Comparison of ENCODE assay signal across 1 cellular context in genomic region chr5:65986050-65986451, GRCh38.
TF ChIP-seq lines count a peak whose summit lies in the region.

No MANE protein-coding gene starts in this region.

TF ChIP-seq in IMR-90, 13 proteins besides CTCF, POLR2A, EP300 and RAD21 (continued from another document):
- no peak for TF ChIP-seq ELK1 (IDR thresholded peaks at IDR 0.05; ENCODE audit: borderline replicate concordance, low read depth, low read length)
- no peak for TF ChIP-seq FOS (IDR thresholded peaks at IDR 0.05; ENCODE audit: low read depth, low read length)
- TF ChIP-seq BHLHE40 (IDR thresholded peaks at IDR 0.05; ENCODE audit: low read depth, low read length): no peak
- no peak for TF ChIP-seq CEBPB (IDR thresholded peaks at IDR 0.05; ENCODE audit: low read depth, low read length)
- TF ChIP-seq RFX5 (IDR thresholded peaks at IDR 0.05; ENCODE audit: low read depth, low read length): no peak
- TF ChIP-seq RCOR1 (IDR thresholded peaks at IDR 0.05; ENCODE audit: insufficient replicate concordance, low read length): no peak
- no peak for TF ChIP-seq SMC3 (IDR thresholded peaks at IDR 0.05; ENCODE audit: low read depth, low read length)
- no peak for TF ChIP-seq NFE2L2 (IDR thresholded peaks at IDR 0.05; ENCODE audit: low read depth, low read length)
- TF ChIP-seq CHD1 (IDR thresholded peaks at IDR 0.05; ENCODE audit: low read depth, low read length): no peak
